18 cellular contexts compared by ENCODE assay signal in genomic region chr3:197268319-197268718, GRCh38.
"Had no signal": no experiment of that assay in that cellular context is flagged by ENCODE, and none has a peak within 500 bp of the region (broad histone marks: within the 10 kb centered on the region; RNA-seq: fewer than 3 reads in every experiment).

No MANE protein-coding gene starts in this region.

- H3K27me3 ChIP-seq: spleen, thyroid gland, upper lobe of right lung had no signal

- ATAC-seq: activated CD8-positive, alpha-beta memory T cell treated with anti-CD3 and anti-CD28 coated beads, Interleukin-2, amount 10 ng/mL, durations not matched to agents 7 days and 5 days; activated CD8-positive, alpha-beta T cell treated with anti-CD3 and anti-CD28 coated beads for 36 hours; sciatic nerve; SK-N-SH treated with all-trans-retinoic acid at 6 μM for 48 hours; stimulated activated naive CD8-positive, alpha-beta T cell treated with anti-CD3 and anti-CD28 coated beads, Interleukin-15, Interleukin-2, amounts not matched to agents 100 U/mL and 50 U/mL, for 24 hours; upper lobe of right lung had no signal

- H3K36me3 ChIP-seq: thyroid gland, upper lobe of right lung had no signal

- H3K4me3 ChIP-seq: left ventricle myocardium inferior, spleen, thyroid gland, upper lobe of right lung had no signal

- H3K9me3 ChIP-seq: left ventricle myocardium inferior, spleen, thyroid gland, upper lobe of right lung had no signal

- H3K27ac ChIP-seq: epithelial cell of prostate, left ventricle myocardium inferior, spleen, thyroid gland, upper lobe of right lung, VCaP had no signal

- DNase-seq: activated CD4-positive, alpha-beta T cell treated with anti-CD3 and anti-CD28 coated beads, Interleukin-2, amount 10 ng/mL, durations not matched to agents 7 days and 5 days; activated CD4-positive, CD25-positive, alpha-beta regulatory T cell treated with anti-CD3 and anti-CD28 coated beads, Interleukin-2, amount 50 U/mL, for 72 hours; activated CD8-positive, alpha-beta memory T cell treated with anti-CD3 and anti-CD28 coated beads, Interleukin-2, amount 10 ng/mL, durations not matched to agents 7 days and 5 days; activated CD8-positive, alpha-beta T cell treated with anti-CD3 and anti-CD28 coated beads for 36 hours; activated gamma-delta T cell treated with Interleukin-2 at 50 U/mL for 16 hours; cerebellar nuclear complex; foreskin fibroblast; left ventricle myocardium inferior; nephron progenitor cell; spleen; stimulated activated CD4-positive, alpha-beta T cell treated with anti-CD3 and anti-CD28 coated beads, Interleukin-4, amount 100 ng/mL, for 4 hours; stimulated activated naive CD8-positive, alpha-beta T cell treated with anti-CD3 and anti-CD28 coated beads, Interleukin-15, Interleukin-2, amounts not matched to agents 100 U/mL and 50 U/mL, for 24 hours; thyroid gland; upper lobe of right lung had no signal
